ENCODE assay signal across 21 cellular contexts in genomic region chr3:100563228-100563627, GRCh38. TPM values are rescaled to one million over a fixed set of nuclear protein-coding genes. Genes with fewer than 3 reads are reported as not detected.
DNase-seq lines count a peak whose midpoint lies in the region; ATAC-seq and TF ChIP-seq lines count a peak whose summit lies in the region.
"Had no signal": no experiment of that assay in that cellular context is flagged by ENCODE, and none has a peak within 500 bp of the region (broad histone marks: within the 10 kb centered on the region; RNA-seq: fewer than 3 reads in every experiment).

No MANE protein-coding gene starts in this region.

- H3K4me3 ChIP-seq in mesodermal cell (ENCODE audit: extremely low read depth, insufficient read depth, low read length, poor library complexity, severe bottlenecking) = no peak overlapping the region
- no peak overlapping the region for H3K4me3 ChIP-seq in CD8-positive, alpha-beta T cell (ENCODE audit: low read depth, low read length)
- H3K4me3 ChIP-seq in MG63 = no peak overlapping the region
- H3K4me3 ChIP-seq: K562 had no signal

- no CpG with 5 or more reads among the region's 1 CpG for WGBS in mesodermal cell (ENCODE audit: insufficient coverage in 2 of 2), 2 experiments

- H3K4me1 ChIP-seq in mesodermal cell (ENCODE audit: control insufficient read depth, insufficient read depth, low read length, poor library complexity, severe bottlenecking) = peaks cover 15% of the 10 kb centered on the region
- no peaks in the 10 kb centered on the region for H3K4me1 ChIP-seq in CD8-positive, alpha-beta T cell (ENCODE audit: insufficient read depth, low read length)

- peak overlapping the region; percentile 88 for H3K27ac ChIP-seq in mesodermal cell (ENCODE audit: low read depth, low read length, severe bottlenecking)
- H3K27ac ChIP-seq in CD8-positive, alpha-beta T cell (ENCODE audit: low read depth, low read length) = no peak overlapping the region

- CTCF ChIA-PET in CD8-positive, alpha-beta T cell (lab: Charles Lee) = no interaction called here

- H3K27me3 Mint-ChIP-seq in CD8-positive, alpha-beta T cell (ENCODE audit: low read depth) = peaks cover 2% of the 10 kb centered on the region

- H3K4me3 Mint-ChIP-seq in CD8-positive, alpha-beta T cell = no peak overlapping the region

- no peak for ATAC-seq in CD8-positive, alpha-beta T cell
- ATAC-seq in GM19467 (IDR thresholded peaks at IDR 0.05; ENCODE audit: unreplicated experiment) = no peak
- ATAC-seq: K562, Right ventricle myocardium inferior had no signal

- no peaks in the 10 kb centered on the region for H3K9me3 Mint-ChIP-seq in CD8-positive, alpha-beta T cell

- no peaks in the 10 kb centered on the region for H3K36me3 Mint-ChIP-seq in CD8-positive, alpha-beta T cell

- no peak for TF ChIP-seq CTCF in CD8-positive, alpha-beta T cell (IDR thresholded peaks at IDR 0.05)

- H3K36me3 ChIP-seq in mesodermal cell (ENCODE audit: control insufficient read depth, insufficient read depth, low read length) (no peaks in the 10 kb centered on the region), MG63 (no peaks in the 10 kb centered on the region)
- H3K36me3 ChIP-seq in CD8-positive, alpha-beta T cell (ENCODE audit: insufficient read depth, low read length) = no peaks in the 10 kb centered on the region

- POLR2A ChIA-PET in CD8-positive, alpha-beta T cell (lab: Charles Lee) = no interaction called here

- no peaks in the 10 kb centered on the region for H3K9me3 ChIP-seq in mesodermal cell (ENCODE audit: control insufficient read depth, low read length)
- no peaks in the 10 kb centered on the region for H3K9me3 ChIP-seq in CD8-positive, alpha-beta T cell (ENCODE audit: low read length)
- H3K9me3 ChIP-seq in MG63 = no peaks in the 10 kb centered on the region

- H3K4me1 Mint-ChIP-seq in CD8-positive, alpha-beta T cell (ENCODE audit: low read depth) = no peaks in the 10 kb centered on the region

- intact Hi-C loops in CD8-positive, alpha-beta T cell (cut with DNase I, micrococcal nuclease) = no loop called here

- H3K27me3 ChIP-seq in CD8-positive, alpha-beta T cell (ENCODE audit: insufficient read depth, low read length) = no peaks in the 10 kb centered on the region
- no peaks in the 10 kb centered on the region for H3K27me3 ChIP-seq in MG63

- DNase-seq in HS-27A (ENCODE audit: low read depth) = peak; percentile 14
- DNase-seq in amniotic epithelial cell (ENCODE audit: low read depth) = peak; percentile 49
- DNase-seq in activated effector memory CD4-positive, alpha-beta T cell treated with Interleukin-2 at 50 U/mL for 16 hours = no peak
- no peak for DNase-seq in CD8-positive, alpha-beta T cell
- no peak for DNase-seq in MG63
- DNase-seq: COR-L47, DMS 273 treated with DMSO at 0.1 percent for 48 hours, GF-D8, H7, NCI-H1105, NCI-H1694, NCI-H2081 treated with DMSO at 0.1 percent for 48 hours, NCI-H510A treated with DMSO at 0.1 percent for 48 hours, NCI-H774 had no signal

- H3K27ac Mint-ChIP-seq in CD8-positive, alpha-beta T cell = no peak overlapping the region

RNA-seq across cellular contexts. Expression of gene ADGRG7, which starts 46.2 kb away (rescaled TPM):
- not detected for polyA plus RNA-seq in mesodermal cell (2013, experiment 1 of 2)
- polyA plus RNA-seq in mesodermal cell (2013, experiment 2 of 2) = not detected
- total RNA-seq in CD8-positive, alpha-beta T cell = 10 to 100 TPM; 22.3 to 22.5 TPM
- total RNA-seq in MG63 (2014; rRNA removed; shearing (Covaris generic); ENCODE audit: low replicate concordance) = 46.3 and 51.3 TPM in 2 replicates
- total RNA-seq: H7, K562, OCI-LY7, Right ventricle myocardium inferior, SK-MEL-5 had no signal
- polyA plus RNA-seq: AG04450 had no signal

Comparison
In these comparisons a context has a peak if more than half of its experiments do, and no peak if none do; other contexts are left out.
1. DNase-seq: peak in HS-27A (single experiment) and amniotic epithelial cell (single experiment); none in activated effector memory CD4-positive, alpha-beta T cell treated with Interleukin-2 at 50 U/mL for 16 hours (single experiment), CD8-positive, alpha-beta T cell (0 of 7) and MG63 (single experiment).